ENCODE assay signal across 7 cellular contexts in the genomic region with DNA sequence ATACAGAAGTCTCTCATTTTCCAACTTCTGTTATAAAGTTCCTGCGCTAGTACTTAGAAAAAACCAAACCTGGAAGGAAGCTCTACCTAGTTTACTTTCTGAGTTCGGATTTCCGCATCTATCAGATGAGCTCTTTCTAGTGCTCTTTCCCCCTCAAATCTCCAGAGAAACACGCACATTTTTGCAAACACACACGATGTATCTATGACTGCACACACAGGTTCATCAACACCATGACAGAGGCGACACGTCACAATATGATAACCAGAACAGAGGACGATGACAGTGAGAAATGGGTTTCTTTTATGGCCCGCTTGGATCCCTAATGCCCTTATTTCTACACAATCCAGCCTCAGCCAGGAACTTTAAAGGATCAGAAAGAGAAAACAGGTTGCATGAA. TPM values are rescaled to one million over a fixed set of nuclear protein-coding genes. Genes with fewer than 3 reads are reported as not detected.
DNase-seq lines count a peak whose midpoint lies in the region; ATAC-seq, FAIRE-seq and TF ChIP-seq lines count a peak whose summit lies in the region.

No MANE protein-coding gene starts in this region.

- H3K9me3 ChIP-seq in GM12878 (replicated peaks; ENCODE audit: control insufficient read depth, insufficient read depth, low read length), result no peaks in the 10 kb centered on the region; the same call in 2 of the 3 replicates

- H3K4me3 ChIP-seq in GM12878 (peak overlapping the region; percentile 72), lower leg skin (ENCODE audit: low read depth, poor library complexity, severe bottlenecking) (peak overlapping the region; percentile 16)

- BruUV-seq in GM12878 (replicated peaks; lab: Mats Ljungman, UMichigan), result TSS peak; percentile 69

- in situ Hi-C loops in GM13976 (cut with MboI; ENCODE audit: low sequenced_read_pairs, unreplicated experiment) (no loop called here), GM12878 (cut with MboI) (no loop called here)

- no peaks in the 10 kb centered on the region for H3K79me2 ChIP-seq in GM12878 (ENCODE audit: control insufficient read depth, insufficient read depth, low read length)

- H3K36me3 ChIP-seq in GM12878 (ENCODE audit: control insufficient read depth in 2 of 2, insufficient read depth in 2 of 2, low read length in 1 of 2), result no peaks in the 10 kb centered on the region

- peak overlapping the region; percentile 72 for H3K9ac ChIP-seq in GM12878 (ENCODE audit: control insufficient read depth, insufficient read depth, low read length)

- RAD21 ChIA-PET in GM12878 (lab: Charles Lee; ENCODE audit: unreplicated experiment), result no interaction called here

- no peak for TF ChIP-seq CTCF in GM13976 (IDR thresholded peaks at IDR 0.05; ENCODE audit: borderline replicate concordance, control extremely low read depth, extremely low read depth, insufficient read depth, missing control alignments)
- no peak for TF ChIP-seq CTCF in GM12878 (IDR thresholded peaks at IDR 0.05 in 2 of 3, conservative IDR thresholded peaks at IDR 0.05 in 1 of 3; ENCODE audit: control insufficient read depth in 2 of 3, extremely low read depth in 1 of 3, insufficient read depth in 1 of 3, low read depth in 3 of 3, low read length in 3 of 3)
- no peak for TF ChIP-seq CTCF in lower leg skin (IDR thresholded peaks at IDR 0.05)

- no peak for FAIRE-seq in GM12878 (lab: Jason Lieb, UNC)

- H2AFZ ChIP-seq in GM12878 (ENCODE audit: control insufficient read depth, low read depth, low read length), result peak overlapping the region; percentile 99

- no peak for TF ChIP-seq EP300 in GM12878 (IDR thresholded peaks at IDR 0.05; ENCODE audit: borderline replicate concordance in 1 of 2, control insufficient read depth in 1 of 2, low read depth in 2 of 2, low read length in 2 of 2)

- intact Hi-C loops in GM12878 (cut with micrococcal nuclease; ENCODE audit: unreplicated experiment), result no loop called here
- intact Hi-C loops in lower leg skin (cut with DNase I; ENCODE audit: low total_unique reads), result no loop called here

- peak; percentile 31 for ATAC-seq in HG02852 (IDR thresholded peaks at IDR 0.05; ENCODE audit: unreplicated experiment)
- ATAC-seq in GM12878, result peak; percentile 30
- ATAC-seq in GM19328 (IDR thresholded peaks at IDR 0.05; ENCODE audit: unreplicated experiment), result no peak

- DNase-seq in GM13976 (ENCODE audit: low spot score) (peak; percentile 38), RPMI8226 (peak; percentile 21), GM12878 (ENCODE audit: low read depth, low spot score) (no peak), lower leg skin (ENCODE audit: low spot score in 2 of 2) (no peak), superior temporal gyrus (ENCODE audit: extremely low spot score) (peak; percentile 57)

- peaks cover 4% of the 10 kb centered on the region; the same call in 1 of the 2 replicates for H3K4me1 ChIP-seq in GM12878 (ENCODE audit: control insufficient read depth, insufficient read depth, low read length)

- H3K4me2 ChIP-seq in GM12878 (ENCODE audit: control insufficient read depth, insufficient read depth), result peak overlapping the region; percentile 100

- TF ChIP-seq POLR2A in GM12878 (IDR thresholded peaks at IDR 0.05; ENCODE audit: low read depth, low read length), result no peak
- no peak for TF ChIP-seq POLR2A in lower leg skin (IDR thresholded peaks at IDR 0.05)

- no peak for TF ChIP-seq RAD21 in GM12878 (IDR thresholded peaks at IDR 0.05; ENCODE audit: insufficient read depth, low read depth, low read length)

- SMC1A ChIA-PET in GM12878 (lab: Charles Lee; ENCODE audit: uncharacterized antibody, unreplicated experiment), result interaction anchor here (0.8 to 1.4 kb wide), 3 partner anchors 12 to 68 kb away, joined by 3 to 4 read pairs (median 3); no protein-coding TSS in a partner anchor

- POLR2A ChIA-PET in GM12878 (lab: Charles Lee), result interaction anchor here (1.3 kb wide), 1 partner anchor 12 kb away, joined by 3 read pairs; no protein-coding TSS in a partner anchor

- CTCF ChIA-PET in GM12878 (lab: Yijun Ruan, JAX), result interaction anchor here (1.5 kb wide), 1 partner anchor 11 kb away, joined by 4 read pairs; no protein-coding TSS in a partner anchor

- no peaks in the 10 kb centered on the region for H3K27me3 ChIP-seq in GM12878 (replicated peaks in 1 of 2; ENCODE audit: control insufficient read depth in 2 of 2, insufficient read depth in 2 of 2, low read length in 1 of 2)

- no peaks in the 10 kb centered on the region for H4K20me1 ChIP-seq in GM12878 (ENCODE audit: control insufficient read depth, insufficient read depth)

- no peak overlapping the region for H3K27ac ChIP-seq in GM12878 (ENCODE audit: control insufficient read depth, insufficient read depth)

- under 1% methylated on average over 9 of the region's 9 CpGs for WGBS in GM12878 (ENCODE audit: insufficient coverage, insufficient replicate concordance, low lambda C conversion rate, missing lambda C conversion rate)
- 13 to 14% methylated on average over 9 of the region's 9 CpGs for WGBS in lower leg skin, 2 donors

TF ChIP-seq in GM12878, 131 proteins besides CTCF, POLR2A, EP300 and RAD21:
- TF ChIP-seq HCFC1 (IDR thresholded peaks at IDR 0.05; ENCODE audit: low read length) (no peak), CREB1 (IDR thresholded peaks at IDR 0.05; ENCODE audit: low read depth) (peak; percentile 87), CREM (IDR thresholded peaks at IDR 0.05; ENCODE audit: low read depth) (peak; percentile 73), CBX5 (IDR thresholded peaks at IDR 0.05; ENCODE audit: low read depth) (no peak)
TF ChIP-seq in GM12878: peak in this region for 2.

RNA-seq across cellular contexts. Expression of a gene that starts 0.6 kb away (rescaled TPM):
- total RNA-seq in GM12878 (2013; cell fraction: nucleolus; rRNA removed), result 1.0 and 1.9 TPM in 2 replicates
- total RNA-seq in GM12878 (2014; rRNA removed) (0.34 and 1.0 TPM in 2 replicates), GM12878 (2014; rRNA removed; fragmentation: Illumina TruSeq; extraction: Trizol) (0.98 and 1.2 TPM in 2 replicates), GM12878 (2021) (0.51 and 0.56 TPM in 2 replicates), lower leg skin (not detected)
- not detected for polyA plus RNA-seq in GM12878 (2011; ENCODE audit: low read depth)
- polyA plus RNA-seq in GM12878 (2011; rRNA removed) (0.04 TPM in 1 of 2 replicates, not detected in the other), GM12878 (2014; fragmentation: Illumina TruSeq; extraction: Trizol) (0.88 and 1.3 TPM in 2 replicates), GM12878 (2014; fragmentation: Nextera tagmentation; extraction: Ambion mirVana) (under 1 TPM; 0.40 to 0.76 TPM), GM12878 (2014; rRNA removed) (0.61 and 0.78 TPM in 2 replicates), GM12878 (2016; fragmentation: Nextera tagmentation; extraction: Ambion mirVana) (under 1 TPM; 0.56 to 0.92 TPM)
- polyA plus RNA-seq in GM12878 (2011; cell fraction: cytosol; rRNA removed), result not detected in 2 replicates
- not detected in 2 replicates for polyA plus RNA-seq in GM12878 (2011; cell fraction: nucleus; rRNA removed)
- 0.14 and 0.17 TPM in 2 replicates for polyA plus RNA-seq in GM12878 (2012)
- not detected in 2 replicates for polyA minus RNA-seq in GM12878 (2011; rRNA and poly(A)+ RNA removed)
- polyA minus RNA-seq in GM12878 (2011; cell fraction: cytosol; rRNA and poly(A)+ RNA removed), result not detected in 2 replicates
- not detected in 2 replicates for polyA minus RNA-seq in GM12878 (2011; cell fraction: nucleus; rRNA and poly(A)+ RNA removed)

RNA-seq across cellular contexts. Expression of a gene that starts 29.1 kb away (rescaled TPM):
- 630 and 672 TPM in 2 replicates for total RNA-seq in GM12878 (2013; cell fraction: nucleolus; rRNA removed)
- total RNA-seq in GM12878 (2014; rRNA removed) (1,359 and 1,536 TPM in 2 replicates), GM12878 (2014; rRNA removed; fragmentation: Illumina TruSeq; extraction: Trizol) (1,765 and 1,770 TPM in 2 replicates), GM12878 (2021) (1,593 and 1,649 TPM in 2 replicates), lower leg skin (10 to 100 TPM; 21.7 to 45.4 (median 39.0) TPM)
- polyA plus RNA-seq in GM12878 (2011; ENCODE audit: low read depth), result 790 TPM
- polyA plus RNA-seq in GM12878 (2011; rRNA removed) (1,518 and 1,924 TPM in 2 replicates), GM12878 (2014; fragmentation: Illumina TruSeq; extraction: Trizol) (2,201 and 2,644 TPM in 2 replicates), GM12878 (2014; fragmentation: Nextera tagmentation; extraction: Ambion mirVana) (1,000 to 10,000 TPM in 1 of 2 experiments, 100 to 1,000 TPM in 1; 775 to 1,062 TPM), GM12878 (2014; rRNA removed) (1,106 and 1,239 TPM in 2 replicates), GM12878 (2016; fragmentation: Nextera tagmentation; extraction: Ambion mirVana) (1,000 to 10,000 TPM; 1,617 to 1,624 TPM)
- 938 and 1,004 TPM in 2 replicates for polyA plus RNA-seq in GM12878 (2011; cell fraction: cytosol; rRNA removed)
- 570 and 928 TPM in 2 replicates for polyA plus RNA-seq in GM12878 (2011; cell fraction: nucleus; rRNA removed)
- 792 and 882 TPM in 2 replicates for polyA plus RNA-seq in GM12878 (2012)
- polyA minus RNA-seq in GM12878 (2011; rRNA and poly(A)+ RNA removed), result 1,516 and 1,624 TPM in 2 replicates
- 490 and 574 TPM in 2 replicates for polyA minus RNA-seq in GM12878 (2011; cell fraction: cytosol; rRNA and poly(A)+ RNA removed)
- 248 and 443 TPM in 2 replicates for polyA minus RNA-seq in GM12878 (2011; cell fraction: nucleus; rRNA and poly(A)+ RNA removed)

Comparison
In these comparisons a context has a peak if more than half of its experiments do, and no peak if none do; other contexts are left out.
1. DNase-seq: peak in GM13976 (single experiment), RPMI8226 (single experiment) and superior temporal gyrus (single experiment); none in GM12878 (single experiment) and lower leg skin (0 of 2).
2. RNA of a gene that starts 29.1 kb away (total RNA-seq): 630 to 1,770 TPM in GM12878; 21.7 to 45.4 TPM in lower leg skin; every median in the first group is over 10 times any median in the second.